ENCODE assay signal across 10 cellular contexts in the genomic region with DNA sequence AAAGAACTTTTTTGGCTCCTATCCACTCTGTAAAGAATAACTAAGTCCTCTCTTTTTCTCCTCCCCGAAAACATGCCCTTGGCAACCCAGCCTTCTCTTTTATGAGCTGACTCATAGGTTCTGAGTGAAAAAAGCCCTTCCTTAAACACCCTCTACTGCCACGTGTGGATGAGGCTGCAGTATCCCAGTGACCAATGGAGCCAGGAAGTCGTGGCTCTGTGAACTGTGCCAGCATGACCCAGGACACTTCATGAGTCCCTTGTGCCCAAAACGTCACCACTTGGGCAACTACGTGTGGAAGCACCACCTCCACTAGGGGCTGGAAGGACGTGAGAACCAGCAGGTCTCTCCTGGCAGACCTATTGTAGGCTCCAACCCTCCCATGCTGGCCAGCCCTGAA.
DNase-seq lines count a peak whose midpoint lies in the region; ATAC-seq, FAIRE-seq and TF ChIP-seq lines count a peak whose summit lies in the region.
"Had no signal": no experiment of that assay in that cellular context is flagged by ENCODE, and none has a peak within 500 bp of the region (broad histone marks: within the 10 kb centered on the region; RNA-seq: fewer than 3 reads in every experiment).

No MANE protein-coding gene starts in this region.

- TF ChIP-seq POLR2A in gastrocnemius medialis (IDR thresholded peaks at IDR 0.05) (no peak), GM12891 (IDR thresholded peaks at IDR 0.05; ENCODE audit: low read depth, low read length) (no peak)

- no peaks in the 10 kb centered on the region for H3K36me3 Mint-ChIP-seq in activated T-helper 17 cell treated with anti-CD3 and anti-CD28 coated beads, Interleukin-2, amount 50 U/mL, for 72 hours (ENCODE audit: low read depth)
- H3K36me3 Mint-ChIP-seq: stimulated activated memory B cell treated with anti-CD40 and anti-IgM and Interleukin-4, amounts not matched to agents 10 μg/mL and 1 μg/mL and 100 μg/mL, for 72 hours had no signal

- peaks cover 5 to 7% of the 10 kb centered on the region in 2 donors for H3K4me1 ChIP-seq in gastrocnemius medialis

- peak; percentile 37 for ATAC-seq in activated T-helper 17 cell treated with anti-CD3 and anti-CD28 coated beads, Interleukin-2, amount 50 U/mL, for 72 hours (replicated peaks)
- ATAC-seq in left ventricle myocardium superior = peak; percentile 76
- peak; percentile 73 to 76 for ATAC-seq in gastrocnemius medialis
- ATAC-seq in GM19463 (IDR thresholded peaks at IDR 0.05; ENCODE audit: unreplicated experiment) = no peak
- ATAC-seq: stimulated activated memory B cell treated with anti-CD40 and anti-IgM and Interleukin-4, amounts not matched to agents 10 μg/mL and 1 μg/mL and 100 μg/mL, for 72 hours had no signal

- no peak for TF ChIP-seq CTCF in gastrocnemius medialis (IDR thresholded peaks at IDR 0.05 in 4 of 5, conservative IDR thresholded peaks at IDR 0.05 in 1 of 5)

- in situ Hi-C loops in gastrocnemius medialis (cut with MboI; ENCODE audit: low sequenced_read_pairs in 4 of 4) = no loop called here

- no peaks in the 10 kb centered on the region for H3K27me3 Mint-ChIP-seq in activated T-helper 17 cell treated with anti-CD3 and anti-CD28 coated beads, Interleukin-2, amount 50 U/mL, for 72 hours

- H3K9me3 Mint-ChIP-seq in activated T-helper 17 cell treated with anti-CD3 and anti-CD28 coated beads, Interleukin-2, amount 50 U/mL, for 72 hours = no peaks in the 10 kb centered on the region
- H3K9me3 Mint-ChIP-seq: stimulated activated memory B cell treated with anti-CD40 and anti-IgM and Interleukin-4, amounts not matched to agents 10 μg/mL and 1 μg/mL and 100 μg/mL, for 72 hours had no signal

- H3K27me3 ChIP-seq in gastrocnemius medialis = no peaks in the 10 kb centered on the region

- peak overlapping the region; percentile 8 to 23 (median 21) for H3K27ac ChIP-seq in gastrocnemius medialis

- H3K4me3 ChIP-seq in gastrocnemius medialis = no peak overlapping the region

- H3K9me3 ChIP-seq in gastrocnemius medialis = no peaks in the 10 kb centered on the region

- intact Hi-C loops in left ventricle myocardium superior (cut with micrococcal nuclease) (no loop called here), gastrocnemius medialis (cut with DNase I; ENCODE audit: low total_unique reads) (no loop called here)

- H3K4me3 Mint-ChIP-seq in activated T-helper 17 cell treated with anti-CD3 and anti-CD28 coated beads, Interleukin-2, amount 50 U/mL, for 72 hours = no peak overlapping the region
- H3K4me3 Mint-ChIP-seq: stimulated activated memory B cell treated with anti-CD40 and anti-IgM and Interleukin-4, amounts not matched to agents 10 μg/mL and 1 μg/mL and 100 μg/mL, for 72 hours had no signal

- no peak for FAIRE-seq in GM12891 (lab: Jason Lieb, UNC)
- FAIRE-seq: frontal cortex had no signal

- DNase-seq in GM03348 (ENCODE audit: low spot score) (peak; percentile 89), left ventricle myocardium superior (peak; percentile 41), gastrocnemius medialis (peak; percentile 32 to 74), HUDEP-2 (lab: John Stamatoyannopoulos, UW; ENCODE audit: unreplicated experiment in 76 of 76) (no peak), GM12891 (ENCODE audit: insufficient read length, low spot score) (no peak), NCI-H345 (lab: John Stamatoyannopoulos, UW) (no peak)

- no peaks in the 10 kb centered on the region for H3K36me3 ChIP-seq in gastrocnemius medialis

- H3K4me1 Mint-ChIP-seq in activated T-helper 17 cell treated with anti-CD3 and anti-CD28 coated beads, Interleukin-2, amount 50 U/mL, for 72 hours = no peaks in the 10 kb centered on the region
- H3K4me1 Mint-ChIP-seq: stimulated activated memory B cell treated with anti-CD40 and anti-IgM and Interleukin-4, amounts not matched to agents 10 μg/mL and 1 μg/mL and 100 μg/mL, for 72 hours had no signal

- H3K27ac Mint-ChIP-seq in activated T-helper 17 cell treated with anti-CD3 and anti-CD28 coated beads, Interleukin-2, amount 50 U/mL, for 72 hours = peak overlapping the region; percentile 18
- H3K27ac Mint-ChIP-seq: stimulated activated memory B cell treated with anti-CD40 and anti-IgM and Interleukin-4, amounts not matched to agents 10 μg/mL and 1 μg/mL and 100 μg/mL, for 72 hours had no signal

TF ChIP-seq in GM12891, 5 proteins besides CTCF, POLR2A, EP300 and RAD21:
- no peak for TF ChIP-seq PAX5 (IDR thresholded peaks at IDR 0.05; ENCODE audit: insufficient read depth, low read length, severe bottlenecking)
- no peak for TF ChIP-seq POLR2AphosphoS5 (IDR thresholded peaks at IDR 0.05; ENCODE audit: low read depth, low read length)
- no peak for TF ChIP-seq SPI1 (IDR thresholded peaks at IDR 0.05; ENCODE audit: low read depth, low read length)
- no peak for TF ChIP-seq TAF1 (IDR thresholded peaks at IDR 0.05; ENCODE audit: low read depth, low read length)
- no peak for TF ChIP-seq POU2F2 (IDR thresholded peaks at IDR 0.05; ENCODE audit: low read depth, low read length)

Comparison
In these comparisons a context has a peak if more than half of its experiments do, and no peak if none do; other contexts are left out.
1. DNase-seq: peak in GM03348 (single experiment), left ventricle myocardium superior (single experiment) and gastrocnemius medialis (2 of 2); none in HUDEP-2 (0 of 76), GM12891 (single experiment) and NCI-H345 (single experiment).